In the genomic region with DNA sequence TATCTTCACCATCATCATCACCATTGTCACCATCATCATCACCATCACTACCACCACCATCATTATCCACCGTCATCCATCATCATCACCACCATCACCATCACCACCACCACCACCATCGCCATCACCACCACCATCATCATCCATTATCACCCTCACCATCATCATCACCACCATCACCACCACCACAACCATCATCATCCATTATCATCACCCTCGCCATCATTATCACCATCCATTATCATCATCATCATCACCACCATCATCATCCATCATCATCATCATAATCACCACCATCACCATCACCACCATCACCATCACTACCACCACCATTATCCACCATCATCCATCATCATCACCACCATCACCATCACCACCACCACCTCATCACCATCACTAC, we compare ENCODE assay signal across 1 cellular context.
A peak's percentile ranks its signal among the peaks of the same experiment; 100 is the strongest.
TF ChIP-seq lines count a peak whose summit lies in the region.

No MANE protein-coding gene starts in this region.

TF ChIP-seq in HEK293, 187 proteins besides CTCF, POLR2A, EP300 and RAD21 (continued from another document):
- TF ChIP-seq, protein P1, sequence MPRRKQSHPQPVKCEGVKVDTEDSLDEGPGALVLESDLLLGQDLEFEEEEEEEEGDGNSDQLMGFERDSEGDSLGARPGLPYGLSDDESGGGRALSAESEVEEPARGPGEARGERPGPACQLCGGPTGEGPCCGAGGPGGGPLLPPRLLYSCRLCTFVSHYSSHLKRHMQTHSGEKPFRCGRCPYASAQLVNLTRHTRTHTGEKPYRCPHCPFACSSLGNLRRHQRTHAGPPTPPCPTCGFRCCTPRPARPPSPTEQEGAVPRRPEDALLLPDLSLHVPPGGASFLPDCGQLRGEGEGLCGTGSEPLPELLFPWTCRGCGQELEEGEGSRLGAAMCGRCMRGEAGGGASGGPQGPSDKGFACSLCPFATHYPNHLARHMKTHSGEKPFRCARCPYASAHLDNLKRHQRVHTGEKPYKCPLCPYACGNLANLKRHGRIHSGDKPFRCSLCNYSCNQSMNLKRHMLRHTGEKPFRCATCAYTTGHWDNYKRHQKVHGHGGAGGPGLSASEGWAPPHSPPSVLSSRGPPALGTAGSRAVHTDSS (tag by site-specific recombination; IDR thresholded peaks at IDR 0.05) = peak; percentile 97
- TF ChIP-seq GFI1B (tag by site-specific recombination; IDR thresholded peaks at IDR 0.05) (no peak), ZNF658 (tag by site-specific recombination; IDR thresholded peaks at IDR 0.05) (peak; percentile 57; the same call in 1 of the 2 replicates)
- TF ChIP-seq, protein P2, sequence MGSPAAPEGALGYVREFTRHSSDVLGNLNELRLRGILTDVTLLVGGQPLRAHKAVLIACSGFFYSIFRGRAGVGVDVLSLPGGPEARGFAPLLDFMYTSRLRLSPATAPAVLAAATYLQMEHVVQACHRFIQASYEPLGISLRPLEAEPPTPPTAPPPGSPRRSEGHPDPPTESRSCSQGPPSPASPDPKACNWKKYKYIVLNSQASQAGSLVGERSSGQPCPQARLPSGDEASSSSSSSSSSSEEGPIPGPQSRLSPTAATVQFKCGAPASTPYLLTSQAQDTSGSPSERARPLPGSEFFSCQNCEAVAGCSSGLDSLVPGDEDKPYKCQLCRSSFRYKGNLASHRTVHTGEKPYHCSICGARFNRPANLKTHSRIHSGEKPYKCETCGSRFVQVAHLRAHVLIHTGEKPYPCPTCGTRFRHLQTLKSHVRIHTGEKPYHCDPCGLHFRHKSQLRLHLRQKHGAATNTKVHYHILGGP (tag by site-specific recombination; IDR thresholded peaks at IDR 0.05) = peak; percentile 32; the same call in 1 of the 2 replicates
